ENCODE assay signal across 8 cellular contexts in genomic region chr17:16516594-16517018, GRCh38. TPM values are rescaled to one million over a fixed set of nuclear protein-coding genes. Genes with fewer than 3 reads are reported as not detected.
DNase-seq lines count a peak whose midpoint lies in the region; ATAC-seq and TF ChIP-seq lines count a peak whose summit lies in the region.

No MANE protein-coding gene starts in this region.

- H3K36me3 Mint-ChIP-seq in CD4-positive, alpha-beta T cell (ENCODE audit: low read depth) = no peaks in the 10 kb centered on the region

- POLR2A ChIA-PET in CD4-positive, alpha-beta T cell (lab: Charles Lee) = no interaction called here

- DNase-seq in EL (peak; percentile 84), NCI-H226 (peak; percentile 57), epithelial cell of proximal tubule (ENCODE audit: low read depth) (peak; percentile 25), ovary (peak; percentile 26 to 51 (median 46)), germinal center (ENCODE audit: low spot score) (no peak)
- DNase-seq in CD4-positive, alpha-beta T cell = no peak

- H3K4me3 ChIP-seq in epithelial cell of proximal tubule (ENCODE audit: low read depth, low read length) (peak overlapping the region; percentile 15), ovary (no peak overlapping the region)

- no peak for ATAC-seq in CD4-positive, alpha-beta T cell (ENCODE audit: poor library complexity)
- ATAC-seq in GM18517 (IDR thresholded peaks at IDR 0.05; ENCODE audit: unreplicated experiment) (no peak), HG02970 (IDR thresholded peaks at IDR 0.05; ENCODE audit: low FRiP score, unreplicated experiment) (no peak)

- no peak for TF ChIP-seq POLR2A in ovary (IDR thresholded peaks at IDR 0.05)

- H3K4me3 Mint-ChIP-seq in CD4-positive, alpha-beta T cell = no peak overlapping the region

- intact Hi-C loops in ovary (cut with DNase I) = loop anchor here in 2 of 4 donors (10.0 kb wide), 1 partner anchor 152 kb away; no protein-coding TSS in a partner anchor
- intact Hi-C loops in CD4-positive, alpha-beta T cell (cut with DNase I, micrococcal nuclease) = loop anchor here (1.0 kb wide), 2 partner anchors 63 to 150 kb away; no protein-coding TSS in a partner anchor

- no peak for TF ChIP-seq CTCF in epithelial cell of proximal tubule (conservative IDR thresholded peaks at IDR 0.05; ENCODE audit: low read depth, low read length)
- TF ChIP-seq CTCF in ovary (IDR thresholded peaks at IDR 0.05) = no peak
- TF ChIP-seq CTCF in CD4-positive, alpha-beta T cell (IDR thresholded peaks at IDR 0.05) = no peak

- H3K27ac ChIP-seq in ovary = no peak overlapping the region
- no peak overlapping the region for H3K27ac ChIP-seq in CD4-positive, alpha-beta T cell (ENCODE audit: low read depth, low read length)

- H3K27me3 ChIP-seq in ovary = no peaks in the 10 kb centered on the region
- H3K27me3 ChIP-seq in CD4-positive, alpha-beta T cell (ENCODE audit: control insufficient read depth, insufficient read depth, low read length) = peaks cover 8% of the 10 kb centered on the region

- H3K4me1 ChIP-seq in ovary (ENCODE audit: insufficient read depth) = peaks cover 2% of the 10 kb centered on the region

- TF ChIP-seq EP300 in ovary (IDR thresholded peaks at IDR 0.05) = no peak

- 1 to 2% (median 1%) methylated on average over 16 of the region's 16 CpGs for WGBS in ovary, 3 donors

- H3K9me3 Mint-ChIP-seq in CD4-positive, alpha-beta T cell = no peaks in the 10 kb centered on the region

- CTCF ChIA-PET in CD4-positive, alpha-beta T cell (lab: Charles Lee) = no interaction called here

- H3K9me3 ChIP-seq in ovary = no peaks in the 10 kb centered on the region
- no peaks in the 10 kb centered on the region for H3K9me3 ChIP-seq in CD4-positive, alpha-beta T cell (ENCODE audit: control insufficient read depth, low read length)

- peaks cover 48% of the 10 kb centered on the region for H3K27me3 Mint-ChIP-seq in CD4-positive, alpha-beta T cell

- no peaks in the 10 kb centered on the region for H3K36me3 ChIP-seq in ovary

- H3K27ac Mint-ChIP-seq in CD4-positive, alpha-beta T cell = no peak overlapping the region

- H3K4me1 Mint-ChIP-seq in CD4-positive, alpha-beta T cell (ENCODE audit: low read depth) = peaks cover 3% of the 10 kb centered on the region

RNA-seq across cellular contexts. Expression of gene LRRC75A, which starts 24.6 kb away (rescaled TPM):
- total RNA-seq in epithelial cell of proximal tubule (0.22 and 0.23 TPM in 2 replicates), ovary (1 to 10 TPM; 1.0 to 8.1 (median 4.1) TPM)
- polyA plus RNA-seq in ovary = 10 to 100 TPM in 1 of 2 donors, 1 to 10 TPM in 1; 2.2 to 12.5 TPM
- 1 to 10 TPM; 1.5 to 1.9 TPM for total RNA-seq in CD4-positive, alpha-beta T cell

RNA-seq across cellular contexts. Expression of gene ZNF287, which starts 52.4 kb away (rescaled TPM):
- total RNA-seq in epithelial cell of proximal tubule (3.3 and 5.2 TPM in 2 replicates), ovary (10 to 100 TPM in 2 of 7 donors, 1 to 10 TPM in 5; 2.8 to 11.4 (median 8.4) TPM)
- polyA plus RNA-seq in ovary = 1 to 10 TPM; 3.9 to 5.3 TPM
- total RNA-seq in CD4-positive, alpha-beta T cell = 1 to 10 TPM; 6.9 to 7.8 TPM

Comparison
In these comparisons a context has a peak if more than half of its experiments do, and no peak if none do; other contexts are left out.
1. DNase-seq: peak in EL (single experiment), NCI-H226 (single experiment), epithelial cell of proximal tubule (single experiment) and ovary (5 of 5); none in CD4-positive, alpha-beta T cell (0 of 10) and germinal center (single experiment).